In genomic region chr3:32226875-32227500, GRCh38 we compare ENCODE assay signal across 2 cellular contexts.
TF ChIP-seq lines count a peak whose summit lies in the region.

No MANE protein-coding gene starts in this region.

TF ChIP-seq in HCT116, 20 proteins besides CTCF, POLR2A, EP300 and RAD21:
- TF ChIP-seq FOSL1 (IDR thresholded peaks at IDR 0.05; ENCODE audit: low read depth) = peak; percentile 99
- TF ChIP-seq ZBTB33 (IDR thresholded peaks at IDR 0.05; ENCODE audit: extremely low read depth, insufficient replicate concordance, low read length) = no peak
- TF ChIP-seq JUND (IDR thresholded peaks at IDR 0.05) = peak; percentile 99
- peak; percentile 95 for TF ChIP-seq CBX3 (IDR thresholded peaks at IDR 0.05; ENCODE audit: low read depth)
- peak; percentile 93 for TF ChIP-seq TCF7L2 (IDR thresholded peaks at IDR 0.05; ENCODE audit: borderline replicate concordance, extremely low read depth, insufficient read depth, insufficient read length)
- TF ChIP-seq POLR2AphosphoS5 (IDR thresholded peaks at IDR 0.05; ENCODE audit: low read depth, low read length) = 0 out of 2 replicates have a peak, but pooled peaks have one; percentile 17
- no peak for TF ChIP-seq ZNF274 (IDR thresholded peaks at IDR 0.05; ENCODE audit: low read depth, low read length)
- no peak for TF ChIP-seq EZH2 (IDR thresholded peaks at IDR 0.05)
- TF ChIP-seq SRF (IDR thresholded peaks at IDR 0.05; ENCODE audit: low read depth) = peak; percentile 85
- TF ChIP-seq SIN3A (IDR thresholded peaks at IDR 0.05; ENCODE audit: low read depth) = peak; percentile 79; the same call in 1 of the 2 replicates
- TF ChIP-seq EZH2phosphoT487 (IDR thresholded peaks at IDR 0.05; ENCODE audit: borderline replicate concordance) = no peak
- TF ChIP-seq ATF3 (IDR thresholded peaks at IDR 0.05) = peak; percentile 71; the same call in 1 of the 2 replicates
- peak; percentile 16 for TF ChIP-seq YY1 (IDR thresholded peaks at IDR 0.05; ENCODE audit: extremely low read depth, insufficient replicate concordance, low read depth, low read length)
- no peak for TF ChIP-seq REST (IDR thresholded peaks at IDR 0.05; ENCODE audit: low read depth)
- TF ChIP-seq ELF1 (IDR thresholded peaks at IDR 0.05; ENCODE audit: borderline replicate concordance, low read depth) = no peak; the same call in 1 of the 2 replicates
- peak; percentile 96 for TF ChIP-seq SP1 (IDR thresholded peaks at IDR 0.05; ENCODE audit: low read depth)
- no peak for TF ChIP-seq ZFX (IDR thresholded peaks at IDR 0.05)
- TF ChIP-seq EGR1 (IDR thresholded peaks at IDR 0.05; ENCODE audit: low read depth) = peak; percentile 55; the same call in 1 of the 2 replicates
- TF ChIP-seq CEBPB (IDR thresholded peaks at IDR 0.05; ENCODE audit: low read depth) = peak; percentile 89
- TF ChIP-seq MAX (IDR thresholded peaks at IDR 0.05) = peak; percentile 36; the same call in 1 of the 2 replicates
TF ChIP-seq in HCT116: peak in this region for 13.

TF ChIP-seq in endothelial cell of umbilical vein, 7 proteins besides CTCF, POLR2A, EP300 and RAD21:
- TF ChIP-seq MAX (IDR thresholded peaks at IDR 0.05; ENCODE audit: insufficient read depth, insufficient read length) = no peak
- TF ChIP-seq POLR2AphosphoS5 (IDR thresholded peaks at IDR 0.05; ENCODE audit: insufficient read depth, low read depth, low read length) = peak; percentile 72
- TF ChIP-seq FOS (IDR thresholded peaks at IDR 0.05; ENCODE audit: borderline replicate concordance, insufficient read depth, low read length) = peak; percentile 99
- peak; percentile 87 for TF ChIP-seq JUN (IDR thresholded peaks at IDR 0.05; ENCODE audit: borderline replicate concordance, insufficient read depth, insufficient read length, low read depth)
- TF ChIP-seq MYC (IDR thresholded peaks at IDR 0.05; ENCODE audit: low read depth, low read length) = no peak
- no peak for TF ChIP-seq EZH2 (IDR thresholded peaks at IDR 0.05; ENCODE audit: borderline replicate concordance, low read depth, low read length, severe bottlenecking)
- peak; percentile 82 for TF ChIP-seq GATA2 (IDR thresholded peaks at IDR 0.05; ENCODE audit: insufficient read depth, insufficient read length, low read depth, low read length)
